In genomic region chr2:54083021-54083420, GRCh38 we compare ENCODE assay signal across 18 cellular contexts. TPM values are rescaled to one million over a fixed set of nuclear protein-coding genes. Genes with fewer than 3 reads are reported as not detected.
DNase-seq lines count a peak whose midpoint lies in the region; TF ChIP-seq lines count a peak whose summit lies in the region.
"Had no signal": no experiment of that assay in that cellular context is flagged by ENCODE, and none has a peak within 500 bp of the region (broad histone marks: within the 10 kb centered on the region; RNA-seq: fewer than 3 reads in every experiment).

No MANE protein-coding gene starts in this region.

- no peaks in the 10 kb centered on the region for H3K79me1 ChIP-seq in H9 (ENCODE audit: insufficient read depth, low read depth, low read length, poor library complexity, severe bottlenecking)

- in situ Hi-C loops in SK-MEL-5 (cut with HindIII; ENCODE audit: low pct_unique_long_range_greater_than_20kb, low sequenced_read_pairs), result no loop called here

- H3K27ac ChIP-seq in H9 (ENCODE audit: insufficient read length, low read depth, low read length) (no peak overlapping the region), neural progenitor cell (no peak overlapping the region)
- H3K27ac ChIP-seq: ascending aorta, gastrocnemius medialis, thoracic aorta, VCaP had no signal

- no peak overlapping the region for H3K4me2 ChIP-seq in H9 (ENCODE audit: insufficient read depth, insufficient read length, low read length)
- no peak overlapping the region for H3K4me2 ChIP-seq in neural progenitor cell

- H3K9me3 Mint-ChIP-seq in H9 (no peaks in the 10 kb centered on the region), neural progenitor cell (no peaks in the 10 kb centered on the region), endothelial cell (ENCODE audit: unreplicated experiment) (no peaks in the 10 kb centered on the region)
- H3K9me3 Mint-ChIP-seq: naive thymus-derived CD4-positive, alpha-beta T cell had no signal

- H4K5ac ChIP-seq in H9 (ENCODE audit: insufficient read length, low read depth, low read length), result no peak overlapping the region

- H3K36me3 Mint-ChIP-seq in H9 (ENCODE audit: insufficient read depth in 1 of 3, low read depth in 3 of 3), result no peaks in the 10 kb centered on the region
- H3K36me3 Mint-ChIP-seq in neural progenitor cell, result peaks cover 2% of the 10 kb centered on the region
- no peaks in the 10 kb centered on the region for H3K36me3 Mint-ChIP-seq in endothelial cell (ENCODE audit: low read depth, unreplicated experiment)

- H3K4me3 ChIP-seq in neural progenitor cell, result no peak overlapping the region
- H3K4me3 ChIP-seq: ascending aorta, gastrocnemius medialis, thoracic aorta had no signal

- H3K9ac ChIP-seq in H9 (ENCODE audit: extremely low read depth, insufficient read length, low read length) (no peak overlapping the region), neural progenitor cell (no peak overlapping the region)

- H3F3A ChIP-seq in neural progenitor cell (ENCODE audit: low read depth), result peaks cover 5% of the 10 kb centered on the region

- H3K79me2 ChIP-seq in H9 (ENCODE audit: insufficient read depth, low read length) (no peaks in the 10 kb centered on the region), neural progenitor cell (ENCODE audit: low read depth) (no peaks in the 10 kb centered on the region)

- H3K56ac ChIP-seq in H9 (ENCODE audit: insufficient read length, low read depth, low read length), result no peak overlapping the region

- no peak overlapping the region for H3K27ac Mint-ChIP-seq in H9
- no peak overlapping the region for H3K27ac Mint-ChIP-seq in neural progenitor cell
- no peak overlapping the region for H3K27ac Mint-ChIP-seq in endothelial cell (ENCODE audit: unreplicated experiment)

- H3K27me3 Mint-ChIP-seq in H9 (ENCODE audit: low read depth) (no peaks in the 10 kb centered on the region), neural progenitor cell (ENCODE audit: insufficient read depth, low read depth) (no peaks in the 10 kb centered on the region), endothelial cell (ENCODE audit: unreplicated experiment) (no peaks in the 10 kb centered on the region)
- H3K27me3 Mint-ChIP-seq: naive thymus-derived CD4-positive, alpha-beta T cell had no signal

- H3K4me1 ChIP-seq in H9 (ENCODE audit: insufficient read depth, low read length) (no peaks in the 10 kb centered on the region), neural progenitor cell (peaks cover 2% of the 10 kb centered on the region)
- H3K4me1 ChIP-seq: ascending aorta, gastrocnemius medialis had no signal

- H3K27me3 ChIP-seq in H9 (ENCODE audit: insufficient read depth, low read length), result no peaks in the 10 kb centered on the region
- no peaks in the 10 kb centered on the region for H3K27me3 ChIP-seq in neural progenitor cell
- H3K27me3 ChIP-seq: ascending aorta, gastrocnemius medialis had no signal

- no peak overlapping the region for H2BK5ac ChIP-seq in H9 (ENCODE audit: insufficient read length, low read length)

- H3T11ph ChIP-seq in H9 (ENCODE audit: low read length), result no peak overlapping the region

- H3K23me2 ChIP-seq in H9 (ENCODE audit: insufficient read length, low read depth, low read length, poor library complexity, severe bottlenecking), result no peaks in the 10 kb centered on the region

- peaks cover 0 to 5% of the 10 kb centered on the region in 2 experiments; a peak in 3 of 4 replicates for H3K4me1 Mint-ChIP-seq in H9
- peaks cover 13% of the 10 kb centered on the region for H3K4me1 Mint-ChIP-seq in neural progenitor cell
- H3K4me1 Mint-ChIP-seq in endothelial cell (ENCODE audit: unreplicated experiment), result peaks cover 8% of the 10 kb centered on the region

- no peak overlapping the region for H4K91ac ChIP-seq in H9 (ENCODE audit: insufficient read length, low read depth, low read length)

- H3K4ac ChIP-seq in H9 (ENCODE audit: low read depth, low read length), result no peak overlapping the region

- no peak overlapping the region for H2BK15ac ChIP-seq in H9 (ENCODE audit: low read depth, low read length)

- H4K20me1 ChIP-seq in H9 (ENCODE audit: control insufficient read depth, insufficient read depth, insufficient read length) (no peaks in the 10 kb centered on the region), neural progenitor cell (ENCODE audit: low read depth) (no peaks in the 10 kb centered on the region)

- no peaks in the 10 kb centered on the region for H3K36me3 ChIP-seq in neural progenitor cell
- H3K36me3 ChIP-seq: ascending aorta, gastrocnemius medialis, thoracic aorta had no signal

- H3K4me3 Mint-ChIP-seq in H9 (no peak overlapping the region), neural progenitor cell (no peak overlapping the region), endothelial cell (ENCODE audit: unreplicated experiment) (no peak overlapping the region)
- H3K4me3 Mint-ChIP-seq: naive thymus-derived CD4-positive, alpha-beta T cell had no signal

- H3K9me3 ChIP-seq in H9 (ENCODE audit: control insufficient read depth, low read depth, low read length) (no peaks in the 10 kb centered on the region), neural progenitor cell (ENCODE audit: low read depth) (no peaks in the 10 kb centered on the region)
- H3K9me3 ChIP-seq: ascending aorta, gastrocnemius medialis, thoracic aorta had no signal

- no CpG with 5 or more reads among the region's 6 CpGs for WGBS in H9 (ENCODE audit: extremely low coverage, insufficient read length, low lambda C conversion rate)

- H2AFZ ChIP-seq in H9 (ENCODE audit: low read length) (no peak overlapping the region), neural progenitor cell (replicated peaks) (no peak overlapping the region)

- peak; percentile 23; the same call in 1 of the 3 replicates for TF ChIP-seq CTCF in H9 (conservative IDR thresholded peaks at IDR 0.05)
- no peak for TF ChIP-seq CTCF in neural progenitor cell (IDR thresholded peaks at IDR 0.05)
- no peak for TF ChIP-seq CTCF in endothelial cell (IDR thresholded peaks at IDR 0.05; ENCODE audit: unreplicated experiment)

- H3K23ac ChIP-seq in H9 (ENCODE audit: insufficient read length, low read depth, low read length), result no peak overlapping the region

- DNase-seq in H9 (peak; percentile 39), SK-MEL-5 (ENCODE audit: low read depth, low spot score) (peak; percentile 27), fibroblast of peridontal ligament (ENCODE audit: extremely low read depth) (peak; percentile 31), neural progenitor cell (ENCODE audit: low spot score) (peak; percentile 21), T-helper 9 cell (no peak), SKM-1 (lab: John Stamatoyannopoulos, UW; ENCODE audit: unreplicated experiment) (no peak), endothelial cell (ENCODE audit: low spot score) (no peak), NOMO-1 (lab: John Stamatoyannopoulos, UW; ENCODE audit: unreplicated experiment in 2 of 2) (no peak)
- DNase-seq: activated CD4-positive, alpha-beta T cell treated with anti-CD3 and anti-CD28 coated beads, Interleukin-2, amount 50 U/mL, for 4 hours; activated naive CD4-positive, alpha-beta T cell; gastrocnemius medialis; naive thymus-derived CD4-positive, alpha-beta T cell; NCI-H1694 treated with DMSO at 0.1 percent for 48 hours; stimulated activated CD4-positive, alpha-beta T cell treated with anti-CD3 and anti-CD28 coated beads, Interleukin-12 subunit alpha, Interleukin-12 subunit beta, amount 100 ng/mL, for 4 hours; T-helper 1 cell had no signal

- no peak overlapping the region for H2BK20ac ChIP-seq in H9 (ENCODE audit: low read depth, low read length, poor library complexity, severe bottlenecking)

- H2AK5ac ChIP-seq in H9 (ENCODE audit: insufficient read length, low read length), result no peak overlapping the region

- H3K18ac ChIP-seq in H9 (ENCODE audit: insufficient read length, low read depth, low read length), result no peak overlapping the region

- H4K8ac ChIP-seq in H9 (replicated peaks; ENCODE audit: insufficient read length, low read depth, low read length), result no peak overlapping the region

- H2BK12ac ChIP-seq in H9 (ENCODE audit: insufficient read length, low read depth, low read length), result no peak overlapping the region

- no peak overlapping the region for H3K14ac ChIP-seq in H9 (ENCODE audit: insufficient read depth, low read length)

- no peak overlapping the region for H2BK120ac ChIP-seq in H9 (ENCODE audit: low read depth, low read length, poor library complexity, severe bottlenecking)

RNA-seq across cellular contexts. Expression of gene ACYP2, which starts 32.4 kb away (rescaled TPM):
- total RNA-seq in H9 (2021) (3.2 and 3.3 TPM in 2 replicates), neural progenitor cell (ENCODE audit: low replicate concordance) (9.7 and 10.4 TPM in 2 replicates), endothelial cell (ENCODE audit: unreplicated experiment) (7.0 TPM)
- 2.6 and 5.0 TPM in 2 replicates for total RNA-seq in SK-MEL-5 (2014; rRNA removed; shearing (Covaris generic))
- 2.8 and 3.3 TPM in 2 replicates for polyA plus RNA-seq in SK-MEL-5 (2015; cell fraction: cytosol; rRNA removed)
- 0.85 and 4.5 TPM in 2 replicates for polyA plus RNA-seq in SK-MEL-5 (2015; cell fraction: nucleus; rRNA removed)

Comparison
In these comparisons a context has a peak if more than half of its experiments do, and no peak if none do; other contexts are left out.
1. DNase-seq: peak in H9 (single experiment), SK-MEL-5 (single experiment), fibroblast of peridontal ligament (single experiment) and neural progenitor cell (single experiment); none in T-helper 9 cell (single experiment), SKM-1 (single experiment), endothelial cell (single experiment) and NOMO-1 (0 of 2).